19 cellular contexts compared by ENCODE assay signal in the genomic region with DNA sequence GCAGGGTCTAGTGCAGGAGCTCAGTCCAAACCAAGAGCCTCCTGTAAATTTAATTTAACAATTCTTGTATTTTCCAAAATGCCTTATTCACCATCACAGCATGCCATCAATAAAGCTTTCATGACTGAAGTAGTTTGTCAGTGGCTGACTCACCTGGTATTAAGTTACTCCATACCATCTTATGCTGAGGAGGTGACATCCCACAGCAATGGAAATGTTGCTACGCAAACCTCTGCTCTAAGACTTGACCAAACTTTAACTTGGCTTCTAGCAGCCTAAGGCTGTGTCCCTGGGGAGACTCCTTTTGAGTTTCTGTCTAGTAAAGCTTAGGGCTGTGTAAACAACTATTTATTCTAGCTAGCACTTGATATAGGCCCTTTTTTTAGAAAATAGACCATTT.
DNase-seq lines count a peak whose midpoint lies in the region; ATAC-seq and TF ChIP-seq lines count a peak whose summit lies in the region.
"Had no signal": no experiment of that assay in that cellular context is flagged by ENCODE, and none has a peak within 500 bp of the region (broad histone marks: within the 10 kb centered on the region; RNA-seq: fewer than 3 reads in every experiment).

No MANE protein-coding gene starts in this region.

- no peaks in the 10 kb centered on the region for H3K9me3 ChIP-seq in PC-3 (ENCODE audit: low read length)
- H3K9me3 ChIP-seq in testis = no peaks in the 10 kb centered on the region
- H3K9me3 ChIP-seq in esophagus squamous epithelium = no peaks in the 10 kb centered on the region
- H3K9me3 ChIP-seq: esophagus muscularis mucosa, left ventricle myocardium inferior had no signal

- H3K4me3 ChIP-seq in PC-3 (ENCODE audit: low read length) = no peak overlapping the region
- no peak overlapping the region for H3K4me3 ChIP-seq in choroid plexus epithelial cell (ENCODE audit: low read depth, low read length)
- H3K4me3 ChIP-seq in testis = no peak overlapping the region
- H3K4me3 ChIP-seq in esophagus squamous epithelium = no peak overlapping the region
- H3K4me3 ChIP-seq: esophagus muscularis mucosa, left ventricle myocardium inferior, mucosa of descending colon had no signal

- no peak for TF ChIP-seq CTCF in PC-3 (conservative IDR thresholded peaks at IDR 0.05; ENCODE audit: low read depth, low read length)
- no peak for TF ChIP-seq CTCF in choroid plexus epithelial cell (conservative IDR thresholded peaks at IDR 0.05; ENCODE audit: low read depth, low read length)
- no peak for TF ChIP-seq CTCF in testis (IDR thresholded peaks at IDR 0.05)
- TF ChIP-seq CTCF in esophagus squamous epithelium (IDR thresholded peaks at IDR 0.05) = no peak

- DNase-seq in A172 (ENCODE audit: low spot score) (peak; percentile 45), HCEC 1CT (peak; percentile 60), PC-3 (peak; percentile 91), choroid plexus epithelial cell (ENCODE audit: low read depth) (peak; percentile 15), testis (no peak), esophagus squamous epithelium (lab: John Stamatoyannopoulos, UW) (no peak), inferior parietal cortex (ENCODE audit: extremely low spot score) (no peak)
- DNase-seq: activated B cell treated with CpG ODN at 0.5 μM for 24 hours; activated CD4-positive, alpha-beta memory T cell treated with anti-CD3 and anti-CD28 coated beads, Interleukin-2, amount 10 ng/mL, durations not matched to agents 7 days and 5 days; activated naive CD4-positive, alpha-beta T cell; cerebellar nuclear complex; effector CD4-positive, alpha-beta T cell; left ventricle myocardium inferior; mucosa of descending colon; NCI-H1105 treated with DMSO at 0.1 percent for 48 hours; SIG-M5 had no signal

- peaks cover 12% of the 10 kb centered on the region for H3K4me1 ChIP-seq in PC-3 (ENCODE audit: insufficient read depth, low read length)
- no peaks in the 10 kb centered on the region for H3K4me1 ChIP-seq in testis
- no peaks in the 10 kb centered on the region for H3K4me1 ChIP-seq in esophagus squamous epithelium
- H3K4me1 ChIP-seq: esophagus muscularis mucosa, left ventricle myocardium inferior had no signal

- peak; percentile 99 for ATAC-seq in PC-3
- ATAC-seq in GM21528 (IDR thresholded peaks at IDR 0.05; ENCODE audit: low FRiP score, unreplicated experiment) = no peak
- ATAC-seq: mucosa of descending colon had no signal

- TF ChIP-seq POLR2A in testis (IDR thresholded peaks at IDR 0.05) (no peak), esophagus squamous epithelium (IDR thresholded peaks at IDR 0.05) (no peak)

- H3K79me2 ChIP-seq in PC-3 (ENCODE audit: low read length) = no peaks in the 10 kb centered on the region

- H3K9ac ChIP-seq in PC-3 (ENCODE audit: low read length) = no peak overlapping the region
- H3K9ac ChIP-seq: KMS-11 had no signal

- BruUV-seq in PC-3 (replicated peaks; lab: Mats Ljungman, UMichigan) = no TSS peak

- H3K36me3 ChIP-seq in PC-3 (ENCODE audit: low read depth, low read length) (no peaks in the 10 kb centered on the region), testis (ENCODE audit: low read depth, missing control alignments) (no peaks in the 10 kb centered on the region), esophagus squamous epithelium (no peaks in the 10 kb centered on the region)
- H3K36me3 ChIP-seq: esophagus muscularis mucosa, left ventricle myocardium inferior had no signal

- CTCF ChIA-PET in PC-3 (lab: Charles Lee) = no interaction called here

- no peaks in the 10 kb centered on the region for H4K20me1 ChIP-seq in PC-3 (ENCODE audit: low read length)

- POLR2A ChIA-PET in PC-3 (lab: Charles Lee; ENCODE audit: unreplicated experiment) = interaction anchor here (0.6 kb wide), 1 partner anchor 706 kb away, joined by 3 read pairs; no protein-coding TSS in a partner anchor

- peak overlapping the region; percentile 40 for H3K27ac ChIP-seq in PC-3 (ENCODE audit: low read length)
- H3K27ac ChIP-seq in testis = no peak overlapping the region
- H3K27ac ChIP-seq in esophagus squamous epithelium = no peak overlapping the region
- H3K27ac ChIP-seq: esophagus muscularis mucosa, KMS-11, left ventricle myocardium inferior had no signal

- peak overlapping the region; percentile 20 for H3K4me2 ChIP-seq in PC-3 (ENCODE audit: low read length)
- H3K4me2 ChIP-seq: KMS-11 had no signal

- H2AFZ ChIP-seq in PC-3 (ENCODE audit: low read length) = peak overlapping the region; percentile 23

- WGBS in testis, 2 donors = 92 to 100% methylated on average over 1 of the region's 1 CpG
- 93 to 100% methylated on average over 1 of the region's 1 CpG for WGBS in esophagus squamous epithelium, 2 donors

- H3K27me3 ChIP-seq in PC-3 (ENCODE audit: low read length) (no peaks in the 10 kb centered on the region), testis (no peaks in the 10 kb centered on the region), esophagus squamous epithelium (no peaks in the 10 kb centered on the region)
- H3K27me3 ChIP-seq: esophagus muscularis mucosa had no signal

- no peaks in the 10 kb centered on the region for H3F3A ChIP-seq in PC-3 (ENCODE audit: low read length, unreplicated experiment)

- no peaks in the 10 kb centered on the region for H3K9me2 ChIP-seq in PC-3 (replicated peaks; ENCODE audit: low read length)

- intact Hi-C loops in PC-3 (cut with micrococcal nuclease) = no loop called here
- intact Hi-C loops in testis (cut with DNase I; ENCODE audit: low total_unique reads) = no loop called here
- intact Hi-C loops in esophagus squamous epithelium (cut with DNase I) = no loop called here

Comparison
In these comparisons a context has a peak if more than half of its experiments do, and no peak if none do; other contexts are left out.
1. DNase-seq: peak in A172 (single experiment), HCEC 1CT (single experiment), PC-3 (single experiment) and choroid plexus epithelial cell (single experiment); none in testis (single experiment), esophagus squamous epithelium (single experiment) and inferior parietal cortex (single experiment).